25 cellular contexts compared by ENCODE assay signal in the genomic region with DNA sequence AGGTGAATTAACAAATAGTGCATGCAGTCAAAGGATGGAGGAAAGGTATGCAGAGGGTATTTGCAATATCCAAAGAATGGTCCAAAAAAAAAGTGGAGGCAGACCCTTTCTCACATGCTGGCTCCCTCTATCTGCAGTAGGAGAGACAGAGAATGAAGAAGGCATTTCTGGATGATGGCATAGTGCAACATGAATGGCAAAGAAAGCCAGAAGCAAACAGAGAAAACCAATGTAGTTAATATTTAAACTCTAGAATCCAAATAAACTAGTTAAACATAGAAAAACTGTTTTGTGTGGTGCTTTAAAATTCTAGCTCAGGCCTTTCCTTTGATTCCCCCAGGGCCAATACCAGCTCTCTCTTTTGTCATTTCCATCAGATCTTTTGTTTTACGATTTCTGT.
"Had no signal": no experiment of that assay in that cellular context is flagged by ENCODE, and none has a peak within 500 bp of the region (broad histone marks: within the 10 kb centered on the region; RNA-seq: fewer than 3 reads in every experiment).

No MANE protein-coding gene starts in this region.

- H3K4me1 Mint-ChIP-seq: activated B cell treated with CpG ODN at 0.5 μM for 24 hours; activated CD4-positive, alpha-beta memory T cell treated with anti-CD3 and anti-CD28 coated beads, Interleukin-2, amount 10 ng/mL, durations not matched to agents 7 days and 5 days; activated CD8-positive, alpha-beta memory T cell treated with anti-CD3 and anti-CD28 coated beads, Interleukin-2, amount 10 ng/mL, durations not matched to agents 7 days and 5 days; activated naive CD8-positive, alpha-beta T cell treated with anti-CD3 and anti-CD28 coated beads, Interleukin-2, amount 10 ng/mL, durations not matched to agents 7 days and 5 days; brain; immature natural killer cell; T-cell had no signal

- H3K27me3 Mint-ChIP-seq: activated B cell treated with CpG ODN at 0.5 μM for 24 hours; activated CD4-positive, alpha-beta memory T cell treated with anti-CD3 and anti-CD28 coated beads, Interleukin-2, amount 10 ng/mL, durations not matched to agents 7 days and 5 days; activated CD8-positive, alpha-beta memory T cell treated with anti-CD3 and anti-CD28 coated beads, Interleukin-2, amount 10 ng/mL, durations not matched to agents 7 days and 5 days; activated naive CD8-positive, alpha-beta T cell treated with anti-CD3 and anti-CD28 coated beads, Interleukin-2, amount 10 ng/mL, durations not matched to agents 7 days and 5 days; stimulated activated naive CD8-positive, alpha-beta T cell treated with anti-CD3 and anti-CD28 coated beads, Interleukin-15, Interleukin-2, amounts not matched to agents 100 ng/mL and 50 ng/mL, for 24 hours; T-cell had no signal

- H3K27me3 ChIP-seq: gastroesophageal sphincter, heart right ventricle, transverse colon, uterus had no signal

- H3K9me3 Mint-ChIP-seq: activated CD4-positive, alpha-beta memory T cell treated with anti-CD3 and anti-CD28 coated beads, Interleukin-2, amount 10 ng/mL, durations not matched to agents 7 days and 5 days; activated naive CD8-positive, alpha-beta T cell treated with anti-CD3 and anti-CD28 coated beads, Interleukin-2, amount 10 ng/mL, durations not matched to agents 7 days and 5 days; brain; neural crest cell; stimulated activated naive CD8-positive, alpha-beta T cell treated with anti-CD3 and anti-CD28 coated beads, Interleukin-15, Interleukin-2, amounts not matched to agents 100 ng/mL and 50 ng/mL, for 24 hours had no signal

- H3K36me3 ChIP-seq: gastroesophageal sphincter, heart right ventricle, prostate gland, transverse colon, uterus had no signal

- H3K36me3 Mint-ChIP-seq: activated CD8-positive, alpha-beta memory T cell treated with anti-CD3 and anti-CD28 coated beads, Interleukin-2, amount 10 ng/mL, durations not matched to agents 7 days and 5 days; activated naive CD8-positive, alpha-beta T cell treated with anti-CD3 and anti-CD28 coated beads, Interleukin-2, amount 10 ng/mL, durations not matched to agents 7 days and 5 days; brain; immature natural killer cell; T-cell had no signal

- ATAC-seq: activated CD8-positive, alpha-beta memory T cell treated with anti-CD3 and anti-CD28 coated beads, Interleukin-2, amount 10 ng/mL, durations not matched to agents 7 days and 5 days; esophagus mucosa; gastroesophageal sphincter; heart right ventricle; right cardiac atrium; T-cell had no signal

- H3K27ac Mint-ChIP-seq: activated B cell treated with CpG ODN at 0.5 μM for 24 hours; activated CD4-positive, alpha-beta memory T cell treated with anti-CD3 and anti-CD28 coated beads, Interleukin-2, amount 10 ng/mL, durations not matched to agents 7 days and 5 days; activated CD8-positive, alpha-beta memory T cell treated with anti-CD3 and anti-CD28 coated beads, Interleukin-2, amount 10 ng/mL, durations not matched to agents 7 days and 5 days; activated naive CD8-positive, alpha-beta T cell treated with anti-CD3 and anti-CD28 coated beads, Interleukin-2, amount 10 ng/mL, durations not matched to agents 7 days and 5 days; brain; immature natural killer cell; stimulated activated naive CD8-positive, alpha-beta T cell treated with anti-CD3 and anti-CD28 coated beads, Interleukin-15, Interleukin-2, amounts not matched to agents 100 ng/mL and 50 ng/mL, for 24 hours; T-cell had no signal

- H3K4me3 ChIP-seq: coronary artery, gastroesophageal sphincter, heart right ventricle, prostate gland, transverse colon, uterus had no signal

- H3K4me3 Mint-ChIP-seq: activated B cell treated with CpG ODN at 0.5 μM for 24 hours; activated CD4-positive, alpha-beta memory T cell treated with anti-CD3 and anti-CD28 coated beads, Interleukin-2, amount 10 ng/mL, durations not matched to agents 7 days and 5 days; activated CD8-positive, alpha-beta memory T cell treated with anti-CD3 and anti-CD28 coated beads, Interleukin-2, amount 10 ng/mL, durations not matched to agents 7 days and 5 days; activated naive CD8-positive, alpha-beta T cell treated with anti-CD3 and anti-CD28 coated beads, Interleukin-2, amount 10 ng/mL, durations not matched to agents 7 days and 5 days; brain; immature natural killer cell; neural crest cell; stimulated activated naive CD8-positive, alpha-beta T cell treated with anti-CD3 and anti-CD28 coated beads, Interleukin-15, Interleukin-2, amounts not matched to agents 100 ng/mL and 50 ng/mL, for 24 hours; T-cell had no signal

- DNase-seq: activated B cell treated with CpG ODN at 0.5 μM for 24 hours; activated CD4-positive, alpha-beta memory T cell treated with anti-CD3 and anti-CD28 coated beads, Interleukin-2, amount 10 ng/mL, durations not matched to agents 7 days and 5 days; activated CD4-positive, alpha-beta T cell treated with anti-CD3 and anti-CD28 coated beads for 48 hours; activated CD8-positive, alpha-beta memory T cell treated with anti-CD3 and anti-CD28 coated beads, Interleukin-2, amount 10 ng/mL, durations not matched to agents 7 days and 5 days; activated naive CD4-positive, alpha-beta T cell; activated naive CD8-positive, alpha-beta T cell treated with anti-CD3 and anti-CD28 coated beads, Interleukin-2, amount 10 ng/mL, durations not matched to agents 7 days and 5 days; amygdala; central memory CD4-positive, alpha-beta T cell; heart right ventricle; immature natural killer cell; mammary epithelial cell; right cardiac atrium; small intestine; stimulated activated CD4-positive, alpha-beta T cell treated with anti-CD3 and anti-CD28 coated beads, Interleukin-15, amount 100 ng/mL, for 24 hours; stimulated activated CD4-positive, alpha-beta T cell treated with anti-CD3 and anti-CD28 coated beads, Interleukin-2, amount 100 ng/mL, for 48 hours; T-cell; transverse colon; uterus had no signal

- H3K27ac ChIP-seq: coronary artery, gastroesophageal sphincter, heart right ventricle, prostate gland, transverse colon, uterus had no signal
